ENCODE assay signal across 8 cellular contexts in the genomic region with DNA sequence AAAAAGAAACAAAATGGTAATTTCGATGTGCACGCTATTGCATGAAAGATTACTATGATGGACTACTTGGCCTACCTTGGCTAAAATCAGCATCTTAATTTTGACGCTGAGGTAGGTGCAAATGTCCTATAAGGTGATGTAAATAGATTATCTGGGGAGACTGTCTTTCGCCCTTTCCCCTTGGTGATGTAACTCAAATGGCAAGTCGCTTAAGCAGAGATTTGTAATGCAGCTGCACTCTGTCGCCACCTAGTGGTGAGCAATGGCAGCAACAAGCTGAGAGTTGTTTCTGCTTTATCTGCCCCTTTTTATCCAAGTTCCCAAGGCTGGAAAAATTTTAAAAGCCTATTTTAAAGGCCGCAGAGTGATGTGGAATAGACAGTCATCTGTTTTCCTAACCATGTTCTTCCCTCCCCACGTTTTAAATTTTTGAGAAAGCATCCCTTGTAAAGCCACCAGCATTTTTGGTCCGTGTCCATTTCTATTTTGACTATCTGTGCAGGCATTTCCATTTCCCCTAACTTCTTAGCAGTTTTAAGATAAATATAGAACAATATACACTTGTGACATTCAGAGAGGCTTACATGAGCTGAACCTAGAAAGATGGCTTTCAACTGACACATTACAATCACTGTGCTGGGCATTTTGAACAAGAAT.
DNase-seq lines count a peak whose midpoint lies in the region; ATAC-seq and TF ChIP-seq lines count a peak whose summit lies in the region.

No MANE protein-coding gene starts in this region.

- no peaks in the 10 kb centered on the region for H3K79me2 ChIP-seq in osteoblast (ENCODE audit: insufficient read depth, low read length)

- 0 out of 2 replicates have a peak, but pooled peaks have one; percentile 31 for TF ChIP-seq POLR2A in IMR-90 (IDR thresholded peaks at IDR 0.05; ENCODE audit: low read depth, low read length)
- no peak for TF ChIP-seq POLR2A in thyroid gland (IDR thresholded peaks at IDR 0.05)

- no peak overlapping the region for H2BK5ac ChIP-seq in IMR-90 (ENCODE audit: low read depth, low read length, poor library complexity, severe bottlenecking)

- no peaks in the 10 kb centered on the region for H4K20me1 ChIP-seq in IMR-90 (ENCODE audit: insufficient read depth, low read length)
- no peaks in the 10 kb centered on the region for H4K20me1 ChIP-seq in osteoblast (ENCODE audit: insufficient read depth, low read length)

- no peaks in the 10 kb centered on the region for H3K9me3 ChIP-seq in IMR-90 (ENCODE audit: control insufficient read depth, insufficient read depth, low read length)
- H3K9me3 ChIP-seq in osteoblast (ENCODE audit: low read depth, low read length) = no peaks in the 10 kb centered on the region
- no peaks in the 10 kb centered on the region for H3K9me3 ChIP-seq in thyroid gland

- H2AFZ ChIP-seq in IMR-90 (replicated peaks; ENCODE audit: low read length, poor library complexity) (no peak overlapping the region), osteoblast (ENCODE audit: low read length) (peak overlapping the region; percentile 13)

- no peak overlapping the region for H3K27ac ChIP-seq in IMR-90 (ENCODE audit: insufficient read depth, low read length)
- no peak overlapping the region for H3K27ac ChIP-seq in osteoblast (ENCODE audit: low read depth, low read length)
- H3K27ac ChIP-seq in thyroid gland = no peak overlapping the region

- DNase-seq in CD1c-positive myeloid dendritic cell (ENCODE audit: extremely low spot score) = peak; percentile 74
- DNase-seq in IMR-90 = peak; percentile 82
- peak; percentile 58 for DNase-seq in RPMI8226
- DNase-seq in activated effector memory CD4-positive, alpha-beta T cell treated with Interleukin-2 at 50 U/mL for 16 hours = peak; percentile 34
- peak; percentile 70 for DNase-seq in foreskin melanocyte
- DNase-seq in osteoblast (ENCODE audit: insufficient read length, low spot score, missing footprints) = no peak
- peak; percentile 69 to 81 for DNase-seq in thyroid gland

- peak; percentile 98 for TF ChIP-seq RAD21 in IMR-90 (IDR thresholded peaks at IDR 0.05; ENCODE audit: low read length)

- H3K9ac ChIP-seq in IMR-90 (ENCODE audit: low read depth, low read length) = no peak overlapping the region

- H3K4me2 ChIP-seq in IMR-90 (ENCODE audit: low read depth, low read length) = no peak overlapping the region
- peak overlapping the region; percentile 44 for H3K4me2 ChIP-seq in osteoblast (ENCODE audit: insufficient read depth, low read length)

- H3K56ac ChIP-seq in IMR-90 (ENCODE audit: extremely low read depth, insufficient read depth, low read length) = no peak overlapping the region

- H3K14ac ChIP-seq in IMR-90 (replicated peaks; ENCODE audit: low read depth, low read length) = no peak overlapping the region

- H3K4me3 ChIP-seq in IMR-90 (ENCODE audit: insufficient read depth, low read depth, low read length) (no peak overlapping the region), osteoblast (ENCODE audit: insufficient read depth, low read length) (no peak overlapping the region), thyroid gland (replicated peaks in 1 of 3) (no peak overlapping the region)

- dilution Hi-C loops in IMR-90 (cut with HindIII; ENCODE audit: low sequenced_read_pairs, unreplicated experiment) = no loop called here

- no peak overlapping the region for H3K23ac ChIP-seq in IMR-90 (ENCODE audit: low read depth, low read length)

- H2BK120ac ChIP-seq in IMR-90 (ENCODE audit: low read depth, low read length) = no peak overlapping the region

- H3K9me1 ChIP-seq in IMR-90 (ENCODE audit: insufficient read depth, low read length) = no peaks in the 10 kb centered on the region

- no peak overlapping the region for H3K18ac ChIP-seq in IMR-90 (ENCODE audit: low read depth, low read length)

- H3K79me1 ChIP-seq in IMR-90 (ENCODE audit: low read depth in 1 of 2, low read length in 2 of 2) = no peaks in the 10 kb centered on the region

- no peak overlapping the region for H3K4ac ChIP-seq in IMR-90 (ENCODE audit: low read depth, low read length)

- no peak overlapping the region for H4K91ac ChIP-seq in IMR-90 (ENCODE audit: insufficient read depth, low read depth, low read length)

- peak; percentile 99 for TF ChIP-seq CTCF in IMR-90 (conservative IDR thresholded peaks at IDR 0.05; ENCODE audit: low read depth, low read length)
- TF ChIP-seq CTCF in osteoblast (IDR thresholded peaks at IDR 0.05; ENCODE audit: extremely low read depth, low read depth, low read length) = peak; percentile 100
- TF ChIP-seq CTCF in thyroid gland (IDR thresholded peaks at IDR 0.05) = peak; percentile 94 to 100 (median 98)

- BruUV-seq in IMR-90 (replicated peaks; lab: Mats Ljungman, UMichigan) = no TSS peak

- H3K27me3 ChIP-seq in IMR-90 (ENCODE audit: control insufficient read depth, insufficient read depth, low read length) (peaks cover 11% of the 10 kb centered on the region), osteoblast (ENCODE audit: insufficient read depth, low read length) (no peaks in the 10 kb centered on the region), thyroid gland (no peaks in the 10 kb centered on the region)

- intact Hi-C loops in IMR-90 (cut with micrococcal nuclease) = loop anchor here (1.0 to 10.0 kb wide), 6 partner anchors 126 to 453 kb away; partner anchors contain the start of genes ANKRD37, CCDC110, SLC25A4 and SNX25
- intact Hi-C loops in thyroid gland (cut with DNase I) = loop anchor here (5.0 kb wide), 1 partner anchor 125 kb away; the partner anchor contains the start of gene CCDC110

- no peak overlapping the region for H4K5ac ChIP-seq in IMR-90 (ENCODE audit: low read depth, low read length)

- H2BK20ac ChIP-seq in IMR-90 (ENCODE audit: low read depth, low read length) = no peak overlapping the region

- 40% methylated on average over 1 of the region's 9 CpGs; no CpG with 5 or more reads in 1 of the 2 experiments for WGBS in IMR-90 (ENCODE audit: extremely low coverage in 2 of 2, insufficient read length in 1 of 2), 2 experiments
- WGBS in thyroid gland, 2 donors = 41% methylated on average over 9 of the region's 9 CpGs

- H3K4me1 ChIP-seq in IMR-90 (ENCODE audit: control insufficient read depth, insufficient read depth, low read length) = no peaks in the 10 kb centered on the region
- H3K4me1 ChIP-seq in osteoblast (ENCODE audit: insufficient read depth, low read length) = peaks cover 5% of the 10 kb centered on the region
- peaks cover 0 to 7% of the 10 kb centered on the region in 2 donors for H3K4me1 ChIP-seq in thyroid gland

- H2BK15ac ChIP-seq in IMR-90 (ENCODE audit: low read depth, low read length) = no peak overlapping the region

- H4K8ac ChIP-seq in IMR-90 (ENCODE audit: low read depth in 2 of 2, low read length in 2 of 2) = no peak overlapping the region

- no peak overlapping the region for H2AK5ac ChIP-seq in IMR-90 (ENCODE audit: low read depth, low read length)

- H3K36me3 ChIP-seq in IMR-90 (ENCODE audit: control insufficient read depth, insufficient read depth, low read length) = no peaks in the 10 kb centered on the region
- no peaks in the 10 kb centered on the region for H3K36me3 ChIP-seq in osteoblast (ENCODE audit: insufficient read depth, low read length)
- peaks cover 0 to 8% of the 10 kb centered on the region in 2 donors for H3K36me3 ChIP-seq in thyroid gland

- POLR2A ChIA-PET in IMR-90 (lab: Charles Lee; ENCODE audit: unreplicated experiment) = no interaction called here

- in situ Hi-C loops in IMR-90 (cut with MboI; ENCODE audit: low sequenced_read_pairs) = no loop called here

- no peak overlapping the region for H2AK9ac ChIP-seq in IMR-90 (replicated peaks; ENCODE audit: low read depth, low read length, poor library complexity)

- ATAC-seq in GM19455 (IDR thresholded peaks at IDR 0.05; ENCODE audit: unreplicated experiment) (peak; percentile 71), IMR-90 (ENCODE audit: low read depth) (peak; percentile 87)

- CTCF ChIA-PET in IMR-90 (lab: Yijun Ruan, JAX) = interaction anchor here (0.5 to 1.6 kb wide), 16 partner anchors 12 to 1000 kb away, joined by 3 to 7 read pairs (median 4); partner anchors contain the start of gene CCDC110

TF ChIP-seq in IMR-90, 13 proteins besides CTCF, POLR2A, EP300 and RAD21:
- no peak; the same call in 1 of the 2 replicates for TF ChIP-seq MAFK (IDR thresholded peaks at IDR 0.05; ENCODE audit: low read depth, low read length)
- no peak for TF ChIP-seq NFE2L2 (IDR thresholded peaks at IDR 0.05; ENCODE audit: low read depth, low read length)
- 0 out of 2 replicates have a peak, but pooled peaks have one; percentile 37 for TF ChIP-seq MAZ (IDR thresholded peaks at IDR 0.05; ENCODE audit: borderline replicate concordance, low read depth, low read length)
- no peak for TF ChIP-seq RCOR1 (IDR thresholded peaks at IDR 0.05; ENCODE audit: insufficient replicate concordance, low read length)
- no peak for TF ChIP-seq RFX5 (IDR thresholded peaks at IDR 0.05; ENCODE audit: low read depth, low read length)
- peak; percentile 95 for TF ChIP-seq SMC3 (IDR thresholded peaks at IDR 0.05; ENCODE audit: low read depth, low read length)
- TF ChIP-seq CHD1 (IDR thresholded peaks at IDR 0.05; ENCODE audit: low read depth, low read length) = no peak
- TF ChIP-seq CEBPB (IDR thresholded peaks at IDR 0.05; ENCODE audit: low read depth, low read length) = peak; percentile 86
